In the genomic region with DNA sequence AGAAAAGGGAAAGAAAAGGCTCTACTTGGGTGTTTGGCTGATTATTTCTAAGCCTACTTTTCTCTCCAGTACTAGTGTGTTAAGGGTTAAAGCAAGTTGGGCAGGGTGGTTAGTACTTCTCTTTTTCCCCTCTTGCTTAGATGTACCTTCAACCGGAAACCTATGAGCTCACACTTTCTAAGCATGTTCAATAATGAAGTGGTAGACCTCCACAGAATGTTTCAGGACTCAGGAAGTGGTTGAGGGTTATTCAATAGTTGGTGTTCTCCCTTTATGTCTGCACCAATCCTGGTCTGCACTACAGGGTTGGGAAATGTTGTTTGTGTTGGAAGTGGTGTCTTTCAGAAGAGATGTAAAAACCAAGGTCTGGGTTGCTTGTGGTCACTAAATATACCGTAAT, we compare ENCODE assay signal across 8 cellular contexts.
DNase-seq lines count a peak whose midpoint lies in the region; ATAC-seq, FAIRE-seq and TF ChIP-seq lines count a peak whose summit lies in the region.

No MANE protein-coding gene starts in this region.

- H3K79me2 ChIP-seq in H1 (ENCODE audit: control insufficient read depth in 1 of 2, insufficient read depth in 2 of 2, low read length in 2 of 2), result no peaks in the 10 kb centered on the region

- TF ChIP-seq RAD21 in H1 (IDR thresholded peaks at IDR 0.05 in 1 of 2, conservative IDR thresholded peaks at IDR 0.05 in 1 of 2; ENCODE audit: low read depth in 2 of 2, low read length in 2 of 2), result no peak

- H3K9me3 ChIP-seq in H1 (ENCODE audit: insufficient read depth in 2 of 2, low read depth in 1 of 2, low read length in 1 of 2), result peaks cover 0 to 3% of the 10 kb centered on the region in 2 experiments; a peak in 1 of 4 replicates
- H3K9me3 ChIP-seq in MG63, result no peaks in the 10 kb centered on the region
- no peaks in the 10 kb centered on the region for H3K9me3 ChIP-seq in uterus

- 0 out of 2 replicates have a peak overlapping the region, but pooled peaks have one; percentile 6 for H2AFZ ChIP-seq in H1 (ENCODE audit: low read length)

- H3K4me2 ChIP-seq in H1 (ENCODE audit: insufficient read depth in 1 of 2, low read depth in 2 of 2, low read length in 2 of 2), result no peak overlapping the region

- H2BK20ac ChIP-seq in H1 (ENCODE audit: low read length), result no peak overlapping the region

- no peak for TF ChIP-seq POLR2A in H1 (IDR thresholded peaks at IDR 0.05; ENCODE audit: control extremely low read depth in 1 of 2, low read depth in 2 of 2, low read length in 2 of 2)
- no peak for TF ChIP-seq POLR2A in uterus (IDR thresholded peaks at IDR 0.05)

- H4K20me1 ChIP-seq in H1 (replicated peaks in 1 of 2; ENCODE audit: control insufficient read depth in 1 of 2, insufficient read depth in 2 of 2, low read length in 2 of 2), result no peaks in the 10 kb centered on the region

- no peak overlapping the region for H3K4ac ChIP-seq in H1 (replicated peaks; ENCODE audit: insufficient read length, low read depth, low read length)

- ATAC-seq in GM18499 (IDR thresholded peaks at IDR 0.05; ENCODE audit: insufficient read depth, unreplicated experiment) (peak; percentile 99), GM21526 (IDR thresholded peaks at IDR 0.05; ENCODE audit: low FRiP score, unreplicated experiment) (peak; percentile 100)

- H3K27ac ChIP-seq in H1 (ENCODE audit: low read depth, low read length) (no peak overlapping the region), uterus (no peak overlapping the region)

- no peak overlapping the region for H3K23ac ChIP-seq in H1 (ENCODE audit: insufficient read length)

- H2BK12ac ChIP-seq in H1 (ENCODE audit: low read depth, low read length), result no peak overlapping the region

- H3K79me1 ChIP-seq in H1 (ENCODE audit: low read depth, low read length), result no peaks in the 10 kb centered on the region

- no peaks in the 10 kb centered on the region for H3K23me2 ChIP-seq in H1 (ENCODE audit: low read depth, low read length)

- POLR2A ChIA-PET in H1 (lab: Charles Lee; ENCODE audit: partially characterized antibody), result no interaction called here

- H2BK120ac ChIP-seq in H1 (replicated peaks; ENCODE audit: low read depth, low read length), result no peak overlapping the region

- H2BK15ac ChIP-seq in H1 (ENCODE audit: low read length), result no peak overlapping the region

- CTCF ChIA-PET in H1 (lab: Charles Lee; ENCODE audit: partially characterized antibody), result no interaction called here

- H3K4me3 ChIP-seq in H1 (ENCODE audit: extremely low read depth in 1 of 4, insufficient read depth in 2 of 4, low read depth in 3 of 4, low read length in 4 of 4), result no peak overlapping the region
- H3K4me3 ChIP-seq in MG63, result no peak overlapping the region
- H3K4me3 ChIP-seq in uterus, result no peak overlapping the region

- DNase-seq in KBM-7 (peak; percentile 97), H1 (ENCODE audit: low read depth in 1 of 2, low spot score in 2 of 2) (no peak), MG63 (no peak), uterus (no peak), medulla oblongata (ENCODE audit: extremely low spot score) (no peak), ACHN (no peak)

- 93% methylated on average over 2 of the region's 2 CpGs; no CpG with 5 or more reads in 1 of the 2 experiments for WGBS in H1 (ENCODE audit: extremely low coverage in 1 of 2, insufficient coverage in 1 of 2, insufficient read length in 1 of 2, insufficient replicate concordance in 2 of 2, low coverage in 1 of 2, low lambda C conversion rate in 2 of 2, missing lambda C conversion rate in 1 of 2), 2 experiments

- H4K8ac ChIP-seq in H1 (ENCODE audit: extremely low read depth, insufficient read depth, low read length), result no peak overlapping the region

- no peak overlapping the region for H2BK5ac ChIP-seq in H1 (ENCODE audit: low read depth, low read length)

- TF ChIP-seq EP300 in H1 (IDR thresholded peaks at IDR 0.05; ENCODE audit: borderline replicate concordance in 1 of 2, low read depth in 2 of 2, low read length in 2 of 2), result no peak

- H4K5ac ChIP-seq in H1 (ENCODE audit: insufficient read length, low read depth, low read length), result no peak overlapping the region

- no peaks in the 10 kb centered on the region for H3K27me3 ChIP-seq in H1 (replicated peaks in 1 of 4; ENCODE audit: control insufficient read depth in 3 of 4, extremely low read depth in 1 of 4, insufficient read depth in 3 of 4, low read length in 3 of 4)
- no peaks in the 10 kb centered on the region for H3K27me3 ChIP-seq in MG63
- H3K27me3 ChIP-seq in uterus, result no peaks in the 10 kb centered on the region

- no peak overlapping the region for H2AK5ac ChIP-seq in H1 (ENCODE audit: low read depth, low read length)

- H4K91ac ChIP-seq in H1 (replicated peaks; ENCODE audit: insufficient read length, low read length), result no peak overlapping the region

- no peak overlapping the region for H3K9ac ChIP-seq in H1 (replicated peaks in 1 of 4; ENCODE audit: extremely low read depth in 1 of 4, low read depth in 3 of 4, low read length in 3 of 4)

- H3K56ac ChIP-seq in H1 (replicated peaks; ENCODE audit: insufficient read length, low read depth, low read length), result no peak overlapping the region

- TF ChIP-seq CTCF in H1 (IDR thresholded peaks at IDR 0.05; ENCODE audit: control extremely low read depth in 1 of 3, insufficient read depth in 1 of 3, low read depth in 1 of 3, low read length in 3 of 3), result no peak
- TF ChIP-seq CTCF in uterus (IDR thresholded peaks at IDR 0.05), result no peak

- H3K36me3 ChIP-seq in H1 (ENCODE audit: control insufficient read depth in 2 of 4, insufficient read depth in 4 of 4, low read length in 3 of 4) (no peaks in the 10 kb centered on the region), MG63 (peaks cover 9% of the 10 kb centered on the region), uterus (no peaks in the 10 kb centered on the region)

- H3K4me1 ChIP-seq in H1 (replicated peaks in 1 of 4; ENCODE audit: control insufficient read depth in 3 of 4, insufficient read depth in 4 of 4, low read length in 3 of 4) (no peaks in the 10 kb centered on the region), uterus (no peaks in the 10 kb centered on the region)

- FAIRE-seq in H1 (lab: Jason Lieb, UNC), result no peak

- intact Hi-C loops in uterus (cut with DNase I; ENCODE audit: low total_unique reads), result no loop called here

- no peak overlapping the region for H3K14ac ChIP-seq in H1 (ENCODE audit: insufficient read length)

- no peak overlapping the region for H3K18ac ChIP-seq in H1 (ENCODE audit: extremely low read depth, low read length)

- in situ Hi-C loops in KBM-7 (cut with MboI; ENCODE audit: low pct_unique_long_range_greater_than_20kb, low sequenced_read_pairs) (no loop called here), ACHN (cut with HindIII; ENCODE audit: low pct_ligation_motif_present, low pct_unique_long_range_greater_than_20kb, low sequenced_read_pairs) (no loop called here)

TF ChIP-seq in H1, 55 proteins besides CTCF, POLR2A, EP300 and RAD21:
- TF ChIP-seq RFX5 (IDR thresholded peaks at IDR 0.05; ENCODE audit: borderline replicate concordance, low read depth, low read length) (no peak), EGR1 (IDR thresholded peaks at IDR 0.05; ENCODE audit: borderline replicate concordance, low read depth, low read length) (no peak), YY1 (IDR thresholded peaks at IDR 0.05; ENCODE audit: low read depth, low read length) (no peak), SP2 (IDR thresholded peaks at IDR 0.05; ENCODE audit: low read length) (no peak), ZNF274 (IDR thresholded peaks at IDR 0.05; ENCODE audit: borderline replicate concordance, extremely low read depth, low read length) (no peak), FOSL1 (IDR thresholded peaks at IDR 0.05; ENCODE audit: insufficient read depth, low read depth, low read length) (no peak)
